Comparison of ENCODE assay signal across 9 cellular contexts in the genomic region with DNA sequence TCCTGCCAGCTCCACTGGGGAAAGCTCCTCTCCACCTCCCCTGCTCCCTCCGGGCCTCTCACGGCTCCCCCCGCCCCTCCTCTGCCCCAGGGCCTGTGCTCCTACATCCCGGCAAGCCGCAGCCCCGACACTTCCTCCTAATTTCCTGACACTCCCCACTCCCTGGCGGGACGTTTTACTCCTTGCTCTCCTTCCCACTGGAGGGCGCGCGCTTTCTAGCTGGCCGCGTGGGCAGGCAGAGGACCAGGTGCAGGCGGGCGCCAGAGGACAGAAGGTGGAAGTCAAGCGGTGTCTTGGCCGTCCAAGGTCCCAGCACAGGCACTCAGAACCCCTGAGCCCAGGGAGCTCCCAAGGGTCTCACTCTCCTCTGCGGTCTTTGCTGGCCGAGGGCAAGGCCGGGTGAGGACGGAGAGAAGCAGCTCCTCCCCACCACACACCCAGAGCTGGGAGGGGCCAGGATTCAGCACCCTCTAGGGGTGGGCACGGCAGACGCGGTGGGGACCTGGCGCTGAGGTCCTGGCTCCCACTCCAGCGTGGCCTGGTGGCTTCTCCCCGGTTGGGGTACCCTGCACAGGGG. TPM values are rescaled to one million over a fixed set of nuclear protein-coding genes. Genes with fewer than 3 reads are reported as not detected.
DNase-seq lines count a peak whose midpoint lies in the region; ATAC-seq and TF ChIP-seq lines count a peak whose summit lies in the region.
"Had no signal": no experiment of that assay in that cellular context is flagged by ENCODE, and none has a peak within 500 bp of the region (broad histone marks: within the 10 kb centered on the region; RNA-seq: fewer than 3 reads in every experiment).

No MANE protein-coding gene starts in this region.

- 1 to 4% (median 3%) methylated on average over 27 of the region's 27 CpGs for WGBS in ovary, 3 donors

- H3K4me1 Mint-ChIP-seq in activated B cell treated with CpG ODN at 0.5 μM for 24 hours, result peaks cover 51% of the 10 kb centered on the region

- no peaks in the 10 kb centered on the region for H3K27me3 ChIP-seq in ovary

- TF ChIP-seq CTCF in activated B cell treated with CpG ODN at 0.5 μM for 24 hours (IDR thresholded peaks at IDR 0.05) (no peak), ovary (IDR thresholded peaks at IDR 0.05) (peak; percentile 30 to 55 (median 46))

- no peaks in the 10 kb centered on the region for H3K36me3 ChIP-seq in ovary

- CTCF ChIA-PET in activated B cell treated with CpG ODN at 0.5 μM for 24 hours (lab: Charles Lee), result interaction anchor here (0.8 to 3.8 kb wide), 5 partner anchors 12 to 114 kb away, joined by 4 to 26 read pairs (median 4); a partner anchor contains a TSS

- peak overlapping the region; percentile 66 to 83 for H3K27ac ChIP-seq in ovary

- H3K36me3 Mint-ChIP-seq in activated B cell treated with CpG ODN at 0.5 μM for 24 hours (ENCODE audit: low read depth), result no peaks in the 10 kb centered on the region

- H3K4me1 ChIP-seq in ovary (ENCODE audit: insufficient read depth), result peaks cover 30% of the 10 kb centered on the region

- H3K27me3 Mint-ChIP-seq in activated B cell treated with CpG ODN at 0.5 μM for 24 hours, result no peaks in the 10 kb centered on the region

- TF ChIP-seq POLR2A in ovary (IDR thresholded peaks at IDR 0.05), result no peak

- H3K4me3 Mint-ChIP-seq in activated B cell treated with CpG ODN at 0.5 μM for 24 hours, result peak overlapping the region; percentile 68

- peak; percentile 20 for ATAC-seq in HG03432 (IDR thresholded peaks at IDR 0.05; ENCODE audit: unreplicated experiment)
- peak; percentile 15 for ATAC-seq in activated B cell treated with CpG ODN at 0.5 μM for 24 hours (ENCODE audit: low read depth)
- no peak for ATAC-seq in GM21619 (IDR thresholded peaks at IDR 0.05; ENCODE audit: unreplicated experiment)
- no peak for ATAC-seq in HG03460 (IDR thresholded peaks at IDR 0.05; ENCODE audit: unreplicated experiment)

- H3K9me3 Mint-ChIP-seq in activated B cell treated with CpG ODN at 0.5 μM for 24 hours, result no peaks in the 10 kb centered on the region

- no peak for TF ChIP-seq EP300 in ovary (IDR thresholded peaks at IDR 0.05)

- no peak overlapping the region for H3K4me3 ChIP-seq in ovary

- H3K27ac Mint-ChIP-seq in activated B cell treated with CpG ODN at 0.5 μM for 24 hours, result peak overlapping the region; percentile 68

- no peaks in the 10 kb centered on the region for H3K9me3 ChIP-seq in ovary

- DNase-seq in DMS53 (lab: John Stamatoyannopoulos, UW) (peak; percentile 59), activated B cell treated with CpG ODN at 0.5 μM for 24 hours (no peak), germinal center (ENCODE audit: low spot score) (peak; percentile 51), ovary (peak; percentile 79 to 84 (median 82)), SHP77 treated with DMSO at 0.1 percent for 48 hours (lab: John Stamatoyannopoulos, UW) (no peak)

- POLR2A ChIA-PET in activated B cell treated with CpG ODN at 0.5 μM for 24 hours (lab: Charles Lee), result interaction anchor here (0.6 to 3.6 kb wide), 6 partner anchors 11 to 109 kb away, joined by 3 to 32 read pairs (median 5); a partner anchor contains a TSS

- intact Hi-C loops in activated B cell treated with CpG ODN at 0.5 μM for 24 hours (cut with micrococcal nuclease) (loop anchor here (1.0 to 10.0 kb wide), 3 partner anchors 17 to 313 kb away; a partner anchor contains a TSS), ovary (cut with DNase I) (no loop called here)

RNA-seq across cellular contexts. Expression of a gene that starts 19.1 kb away (rescaled TPM):
- total RNA-seq in activated B cell treated with CpG ODN at 0.5 μM for 24 hours (137 and 152 TPM in 2 replicates), ovary (1 to 10 TPM; 1.9 to 5.9 (median 4.4) TPM)
- polyA plus RNA-seq in ovary, result 1 to 10 TPM in 1 of 2 donors, under 1 TPM in 1; 0.48 to 1.7 TPM

RNA-seq across cellular contexts. Expression of a gene that starts 19.9 kb away (rescaled TPM):
- total RNA-seq in activated B cell treated with CpG ODN at 0.5 μM for 24 hours (0.13 TPM in 1 of 2 replicates, not detected in the other), ovary (1 to 10 TPM in 4 of 7 donors, under 1 TPM in 3; 0.23 to 2.2 (median 1.1) TPM)
- under 1 TPM; 0.36 to 0.47 TPM for polyA plus RNA-seq in ovary
- total RNA-seq: T-helper 1 cell treated with Interleukin-12 subunit alpha and Interleukin-12 subunit beta and Interleukin-4 antibody, amounts not matched to agents 30 ng/mL and 1 ng/mL, for 36 hours had no signal

RNA-seq across cellular contexts. Expression of a gene that starts 27.6 kb away (rescaled TPM):
- total RNA-seq in activated B cell treated with CpG ODN at 0.5 μM for 24 hours (not detected in 2 replicates), ovary (1 to 10 TPM in 5 of 7 donors, under 1 TPM in 1, not detected in 1; 0.35 to 9.3 (median 2.9) TPM)
- polyA plus RNA-seq in ovary, result under 1 TPM in 1 of 2 donors, not detected in 1; 0.06 TPM
- total RNA-seq: T-helper 1 cell treated with Interleukin-12 subunit alpha and Interleukin-12 subunit beta and Interleukin-4 antibody, amounts not matched to agents 30 ng/mL and 1 ng/mL, for 36 hours had no signal

RNA-seq across cellular contexts. Expression of a gene that starts 51.1 kb away (rescaled TPM):
- total RNA-seq in activated B cell treated with CpG ODN at 0.5 μM for 24 hours, result 58.6 and 66.7 TPM in 2 replicates
- 10 to 100 TPM; 31.2 to 70.5 (median 56.4) TPM for total RNA-seq in ovary
- polyA plus RNA-seq in ovary, result 10 to 100 TPM; 32.4 to 48.3 TPM

RNA-seq across cellular contexts. Expression of a gene that starts 51.1 kb away (rescaled TPM):
- 56.7 and 58.2 TPM in 2 replicates for total RNA-seq in activated B cell treated with CpG ODN at 0.5 μM for 24 hours
- total RNA-seq in ovary, result 10 to 100 TPM; 23.3 to 64.8 (median 46.8) TPM
- polyA plus RNA-seq in ovary, result 10 to 100 TPM; 16.3 to 52.1 TPM

Comparison
In these comparisons a context has a peak if more than half of its experiments do, and no peak if none do; other contexts are left out.
1. DNase-seq: peak in DMS53 (single experiment), germinal center (single experiment) and ovary (5 of 5); none in activated B cell treated with CpG ODN at 0.5 μM for 24 hours (single experiment) and SHP77 treated with DMSO at 0.1 percent for 48 hours (single experiment).
2. ATAC-seq: peak in HG03432 (single experiment) and activated B cell treated with CpG ODN at 0.5 μM for 24 hours (single experiment); none in GM21619 (single experiment) and HG03460 (single experiment).
3. RNA of a gene that starts 19.1 kb away (total RNA-seq): 137 to 152 TPM in activated B cell treated with CpG ODN at 0.5 μM for 24 hours; 1.9 to 5.9 TPM in ovary; every median in the first group is over 10 times any median in the second.